ENCODE assay signal across 8 cellular contexts in genomic region chr4:25913851-25914669, GRCh38. TPM values are rescaled to one million over a fixed set of nuclear protein-coding genes. Genes with fewer than 3 reads are reported as not detected.
DNase-seq lines count a peak whose midpoint lies in the region; ATAC-seq, FAIRE-seq and TF ChIP-seq lines count a peak whose summit lies in the region.

Gene SMIM20, plus strand, starts transcription at chr4:25914220. Its CDS starts 94 bp downstream, at chr4:25914314.

- H3K4me1 ChIP-seq in left ventricle myocardium inferior: peaks cover 25% of the 10 kb centered on the region

- peak within 1 kb of the TSS; percentile 76 for H3K4me3 ChIP-seq in left ventricle myocardium inferior

- ATAC-seq in GM18498 (IDR thresholded peaks at IDR 0.05; ENCODE audit: unreplicated experiment) (peak; percentile 93), HG02870 (IDR thresholded peaks at IDR 0.05; ENCODE audit: unreplicated experiment) (peak; percentile 85), T-helper 17 cell (peak; percentile 93)

- no peaks in the 10 kb centered on the region for H3K27me3 Mint-ChIP-seq in T-helper 17 cell

- no peak for TF ChIP-seq CTCF in left ventricle myocardium inferior (IDR thresholded peaks at IDR 0.05; ENCODE audit: borderline replicate concordance)

- H3K9me3 ChIP-seq in T-helper 17 cell (ENCODE audit: control insufficient read depth, low read length, poor library complexity, severe bottlenecking) (no peaks in the 10 kb centered on the region), left ventricle myocardium inferior (replicated peaks) (no peaks in the 10 kb centered on the region)

- no peaks in the 10 kb centered on the region for H3K27me3 ChIP-seq in left ventricle myocardium inferior (ENCODE audit: low read depth)

- peak within 1 kb of the TSS; percentile 88 for H3K27ac ChIP-seq in left ventricle myocardium inferior (replicated peaks)

- peak within 1 kb of the TSS; percentile 96 for H3K27ac Mint-ChIP-seq in T-helper 17 cell

- no peaks in the 10 kb centered on the region for H3K36me3 Mint-ChIP-seq in T-helper 17 cell (ENCODE audit: low read depth)

- H3K4me1 Mint-ChIP-seq in T-helper 17 cell: peaks cover 15% of the 10 kb centered on the region

- no peak for FAIRE-seq in urothelium cell line (lab: Jason Lieb, UNC)

- peak within 1 kb of the TSS; percentile 95 for H3K4me3 Mint-ChIP-seq in T-helper 17 cell

- no peaks in the 10 kb centered on the region for H3K36me3 ChIP-seq in left ventricle myocardium inferior

- peak; percentile 91 for DNase-seq in NCI-H146 (lab: John Stamatoyannopoulos, UW)
- DNase-seq in T-helper 17 cell: peak; percentile 81 to 90 (median 83)
- DNase-seq in amygdala (lab: John Stamatoyannopoulos, UW): peak; percentile 50 to 97 (median 89)
- DNase-seq in left ventricle myocardium inferior: peak; percentile 90
- DNase-seq in pulmonary artery endothelial cell (ENCODE audit: low read depth, low spot score): peak; percentile 49
- peak; percentile 91 for DNase-seq in urothelium cell line (ENCODE audit: low spot score)

- intact Hi-C loops in left ventricle myocardium inferior (cut with micrococcal nuclease): no loop called here

RNA-seq across cellular contexts. Expression of gene SMIM20, which starts in this region (rescaled TPM):
- total RNA-seq in T-helper 17 cell (10 to 100 TPM; 11.0 to 12.5 TPM), left ventricle myocardium inferior (45.4 TPM), pulmonary artery endothelial cell (20.7 and 24.6 TPM in 2 replicates)

Comparison
In these comparisons a context has a peak if more than half of its experiments do, and no peak if none do; other contexts are left out.
1. Peak in every context shown above with its lines: DNase-seq, ATAC-seq, H3K4me3 ChIP-seq and H3K27ac ChIP-seq.